Comparison of ENCODE assay signal across 13 cellular contexts in genomic region chr4:3375688-3376087, GRCh38.
DNase-seq lines count a peak whose midpoint lies in the region; ATAC-seq and TF ChIP-seq lines count a peak whose summit lies in the region.
"Had no signal": no experiment of that assay in that cellular context is flagged by ENCODE, and none has a peak within 500 bp of the region (broad histone marks: within the 10 kb centered on the region; RNA-seq: fewer than 3 reads in every experiment).

No MANE protein-coding gene starts in this region.

- intact Hi-C loops in lower lobe of right lung (cut with DNase I), result no loop called here
- intact Hi-C loops in CD8-positive, alpha-beta T cell (cut with DNase I, micrococcal nuclease), result no loop called here

- CTCF ChIA-PET in CD8-positive, alpha-beta T cell (lab: Charles Lee), result no interaction called here

- TF ChIP-seq EP300 in gastroesophageal sphincter (IDR thresholded peaks at IDR 0.05), result no peak

- peaks cover 14% of the 10 kb centered on the region for H3K27me3 Mint-ChIP-seq in CD8-positive, alpha-beta T cell (ENCODE audit: low read depth)
- H3K27me3 Mint-ChIP-seq: natural killer cell treated with Interleukin-12 subunit alpha and Interleukin-12 subunit beta and Interleukin-15 and Interleukin-18, amount 100 ng/mL, for 72 hours had no signal

- H3K27me3 ChIP-seq in lower lobe of right lung (ENCODE audit: low read depth) (no peaks in the 10 kb centered on the region), gastroesophageal sphincter (no peaks in the 10 kb centered on the region)
- peaks cover 3% of the 10 kb centered on the region for H3K27me3 ChIP-seq in CD8-positive, alpha-beta T cell (ENCODE audit: insufficient read depth, low read length)

- ATAC-seq in lower lobe of right lung (no peak), HG02885 (IDR thresholded peaks at IDR 0.05; ENCODE audit: poor library complexity, unreplicated experiment) (no peak), gastroesophageal sphincter (no peak)
- ATAC-seq in CD8-positive, alpha-beta T cell, result no peak
- ATAC-seq: stimulated activated naive B cell treated with anti-CD40 and anti-IgM and Interleukin-4, amounts not matched to agents 10 μg/mL and 1 μg/mL and 100 μg/mL, for 72 hours had no signal

- H3K36me3 ChIP-seq in lower lobe of right lung, result no peaks in the 10 kb centered on the region
- H3K36me3 ChIP-seq in CD8-positive, alpha-beta T cell (ENCODE audit: insufficient read depth, low read length), result no peaks in the 10 kb centered on the region
- peaks cover 0 to 10% of the 10 kb centered on the region in 2 donors for H3K36me3 ChIP-seq in gastroesophageal sphincter

- H3K4me1 ChIP-seq in lower lobe of right lung (peaks cover 27% of the 10 kb centered on the region), gastroesophageal sphincter (peaks cover 0 to 21% (median 4%) of the 10 kb centered on the region in 3 donors)
- peaks cover 4% of the 10 kb centered on the region for H3K4me1 ChIP-seq in CD8-positive, alpha-beta T cell (ENCODE audit: insufficient read depth, low read length)

- H3K9me3 Mint-ChIP-seq in CD8-positive, alpha-beta T cell, result peaks cover 8% of the 10 kb centered on the region

- no peaks in the 10 kb centered on the region for H3K36me3 Mint-ChIP-seq in CD8-positive, alpha-beta T cell

- TF ChIP-seq POLR2A in gastroesophageal sphincter (IDR thresholded peaks at IDR 0.05), result no peak

- H3K9me3 ChIP-seq in lower lobe of right lung (peaks cover 4% of the 10 kb centered on the region), gastroesophageal sphincter (peaks cover 0 to 8% (median 0%) of the 10 kb centered on the region in 3 donors)
- no peaks in the 10 kb centered on the region for H3K9me3 ChIP-seq in CD8-positive, alpha-beta T cell (ENCODE audit: low read length)

- H3K4me3 ChIP-seq in lower lobe of right lung (no peak overlapping the region), gastroesophageal sphincter (no peak overlapping the region)
- no peak overlapping the region for H3K4me3 ChIP-seq in CD8-positive, alpha-beta T cell (ENCODE audit: low read depth, low read length)
- H3K4me3 ChIP-seq: coronary artery, PC-9 had no signal

- TF ChIP-seq CTCF in lower lobe of right lung (IDR thresholded peaks at IDR 0.05), result no peak
- TF ChIP-seq CTCF in CD8-positive, alpha-beta T cell (IDR thresholded peaks at IDR 0.05), result no peak
- TF ChIP-seq CTCF in gastroesophageal sphincter (IDR thresholded peaks at IDR 0.05), result no peak

- DNase-seq in EH (ENCODE audit: low read depth) (peak; percentile 96), NCI-H1092 treated with DMSO at 0.1 percent for 48 hours (lab: John Stamatoyannopoulos, UW) (peak; percentile 20), amniotic stem cell (lab: John Stamatoyannopoulos, UW) (peak; percentile 21), lower lobe of right lung (peak; percentile 42), AML-193 (lab: John Stamatoyannopoulos, UW) (no peak)
- DNase-seq in CD8-positive, alpha-beta T cell, result no peak
- DNase-seq: DND-41; PC-9; stimulated activated naive B cell treated with anti-CD40 and anti-IgM and Interleukin-4, amounts not matched to agents 10 μg/mL and 1 μg/mL and 100 μg/mL, for 72 hours had no signal

- POLR2A ChIA-PET in CD8-positive, alpha-beta T cell (lab: Charles Lee), result no interaction called here

- H3K4me3 Mint-ChIP-seq in CD8-positive, alpha-beta T cell, result no peak overlapping the region
- H3K4me3 Mint-ChIP-seq: natural killer cell treated with Interleukin-12 subunit alpha and Interleukin-12 subunit beta and Interleukin-15 and Interleukin-18, amount 100 ng/mL, for 72 hours; stimulated activated naive B cell treated with anti-CD40 and anti-IgM and Interleukin-4, amounts not matched to agents 10 μg/mL and 1 μg/mL and 100 μg/mL, for 72 hours had no signal

- 7% methylated on average over 3 of the region's 7 CpGs; no CpG with 5 or more reads in 1 of the 2 donors for WGBS in gastroesophageal sphincter (ENCODE audit: low coverage in 1 of 2), 2 donors

- H3K4me1 Mint-ChIP-seq in CD8-positive, alpha-beta T cell (ENCODE audit: low read depth), result peaks cover 10% of the 10 kb centered on the region

- H3K27ac Mint-ChIP-seq in CD8-positive, alpha-beta T cell, result no peak overlapping the region
- H3K27ac Mint-ChIP-seq: natural killer cell treated with Interleukin-12 subunit alpha and Interleukin-12 subunit beta and Interleukin-15 and Interleukin-18, amount 100 ng/mL, for 72 hours; stimulated activated naive B cell treated with anti-CD40 and anti-IgM and Interleukin-4, amounts not matched to agents 10 μg/mL and 1 μg/mL and 100 μg/mL, for 72 hours had no signal

- H3K27ac ChIP-seq in lower lobe of right lung, result no peak overlapping the region
- H3K27ac ChIP-seq in CD8-positive, alpha-beta T cell (ENCODE audit: low read depth, low read length), result no peak overlapping the region
- H3K27ac ChIP-seq in gastroesophageal sphincter, result no peak overlapping the region
- H3K27ac ChIP-seq: coronary artery, PC-9 had no signal

Comparison
In these comparisons a context has a peak if more than half of its experiments do, and no peak if none do; other contexts are left out.
1. DNase-seq: peak in EH (single experiment), NCI-H1092 treated with DMSO at 0.1 percent for 48 hours (single experiment), amniotic stem cell (single experiment) and lower lobe of right lung (single experiment); none in CD8-positive, alpha-beta T cell (0 of 7) and AML-193 (0 of 2).